8 cellular contexts compared by ENCODE assay signal in the genomic region with DNA sequence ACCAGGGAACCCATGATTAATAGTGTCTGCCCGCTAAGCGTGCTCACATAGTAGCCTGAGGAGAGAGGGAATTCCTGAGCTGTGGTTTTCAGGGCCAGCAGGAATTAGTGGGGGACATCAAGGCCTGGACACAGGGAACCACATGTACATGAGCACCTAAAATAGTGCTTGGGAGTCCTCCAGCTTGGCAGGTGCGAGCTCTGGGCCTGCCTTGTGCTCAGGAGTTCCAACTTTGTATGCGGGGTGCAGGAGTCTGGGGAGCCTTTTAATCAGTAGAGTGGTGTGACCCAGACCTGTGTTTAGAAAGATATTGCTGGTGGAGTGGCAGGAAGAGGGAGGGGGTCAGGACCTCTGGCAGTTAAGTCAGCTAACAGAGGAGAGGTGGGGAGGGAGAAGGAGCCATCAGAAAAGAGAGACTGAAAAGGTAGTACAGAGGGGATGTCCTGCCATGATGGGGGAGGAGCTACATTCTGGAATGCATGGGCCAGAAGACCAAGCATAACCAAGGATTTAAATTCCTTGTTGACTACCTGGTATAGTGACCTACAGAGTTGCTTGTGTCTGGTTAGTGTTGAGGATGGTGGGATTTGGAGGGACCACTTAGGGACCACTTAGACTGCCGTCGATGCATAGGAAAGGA. TPM values are rescaled to one million over a fixed set of nuclear protein-coding genes. Genes with fewer than 3 reads are reported as not detected.
DNase-seq lines count a peak whose midpoint lies in the region; ATAC-seq, FAIRE-seq and TF ChIP-seq lines count a peak whose summit lies in the region.

No MANE protein-coding gene starts in this region.

- no peak for FAIRE-seq in urothelium cell line (lab: Jason Lieb, UNC)

- CTCF ChIA-PET in T-cell (lab: Charles Lee): interaction anchor here in 1 of 2 donors (0.6 kb wide), 1 partner anchor 200 kb away, joined by 7 read pairs; no protein-coding TSS in a partner anchor

- H2BK12ac ChIP-seq in trophoblast cell (ENCODE audit: low read length): no peak overlapping the region

- H2AFZ ChIP-seq in trophoblast cell (ENCODE audit: insufficient read depth, low read length, poor library complexity): no peak overlapping the region

- H2BK120ac ChIP-seq in trophoblast cell (ENCODE audit: insufficient read depth, low read length, poor library complexity): no peak overlapping the region

- no peaks in the 10 kb centered on the region for H3K9me3 Mint-ChIP-seq in T-cell

- peak overlapping the region; percentile 73 for H3K4ac ChIP-seq in trophoblast cell (ENCODE audit: low read depth, low read length)

- H3K4me1 ChIP-seq in DOHH2 (ENCODE audit: control insufficient read depth, low read length) (peaks cover 19% of the 10 kb centered on the region), trophoblast cell (ENCODE audit: control insufficient read depth in 1 of 2, insufficient read depth in 2 of 2, low read length in 2 of 2) (peaks cover 14 to 22% of the 10 kb centered on the region in 2 experiments)

- H3K14ac ChIP-seq in trophoblast cell (ENCODE audit: low read length): peak overlapping the region; percentile 23

- no peaks in the 10 kb centered on the region for H3K36me3 Mint-ChIP-seq in T-cell

- H4K91ac ChIP-seq in trophoblast cell (ENCODE audit: low read depth, low read length): no peak overlapping the region

- H3K23ac ChIP-seq in trophoblast cell (ENCODE audit: low read length): no peak overlapping the region

- no peak overlapping the region for H3K27ac ChIP-seq in DOHH2 (ENCODE audit: low read depth, low read length)
- peak overlapping the region; percentile 60 for H3K27ac ChIP-seq in trophoblast cell (ENCODE audit: low read depth, low read length)

- peak overlapping the region; percentile 76 for H3K4me2 ChIP-seq in DOHH2 (ENCODE audit: low read length)
- peak overlapping the region; percentile 70 for H3K4me2 ChIP-seq in trophoblast cell (ENCODE audit: low read length)

- H3K79me2 ChIP-seq in DOHH2 (ENCODE audit: control insufficient read depth, low read length): peaks cover 52% of the 10 kb centered on the region
- peaks cover 36% of the 10 kb centered on the region for H3K79me2 ChIP-seq in trophoblast cell (ENCODE audit: control insufficient read depth, insufficient read depth, low read length, poor library complexity)

- no peak overlapping the region for H4K8ac ChIP-seq in trophoblast cell (ENCODE audit: low read depth, low read length)

- peak overlapping the region; percentile 91 to 94 for H3K27ac Mint-ChIP-seq in T-cell

- TF ChIP-seq CTCF in DOHH2 (IDR thresholded peaks at IDR 0.05; ENCODE audit: low read depth, low read length, poor library complexity, severe bottlenecking): no peak
- TF ChIP-seq CTCF in fibroblast of mammary gland (conservative IDR thresholded peaks at IDR 0.05; ENCODE audit: control insufficient read depth, insufficient read depth, low read depth, low read length): no peak

- peaks cover 7% of the 10 kb centered on the region for H3F3A ChIP-seq in DOHH2 (ENCODE audit: control insufficient read depth, insufficient read depth)

- ATAC-seq in T-cell (replicated peaks in 1 of 4) (no peak), HG02970 (IDR thresholded peaks at IDR 0.05; ENCODE audit: low FRiP score, unreplicated experiment) (no peak)

- H3K79me1 ChIP-seq in trophoblast cell (ENCODE audit: low read length): peaks cover 35% of the 10 kb centered on the region

- H3K18ac ChIP-seq in trophoblast cell (ENCODE audit: low read length): peak overlapping the region; percentile 18

- H3K27me3 ChIP-seq in DOHH2 (ENCODE audit: control insufficient read depth, low read length): no peaks in the 10 kb centered on the region
- H3K27me3 ChIP-seq in trophoblast cell (ENCODE audit: insufficient read depth, low read length): no peaks in the 10 kb centered on the region

- POLR2A ChIA-PET in T-cell (lab: Charles Lee): interaction anchor here in 1 of 2 donors (1.7 kb wide), 1 partner anchor 63 kb away, joined by 3 read pairs; no protein-coding TSS in a partner anchor

- H3K4me1 Mint-ChIP-seq in T-cell: peaks cover 29 to 36% (median 32%) of the 10 kb centered on the region in 3 donors

- H3K9me3 ChIP-seq in DOHH2 (ENCODE audit: control insufficient read depth, insufficient read depth, low read length) (no peaks in the 10 kb centered on the region), trophoblast cell (ENCODE audit: insufficient read depth, low read depth, low read length) (no peaks in the 10 kb centered on the region)

- H3K4me3 ChIP-seq in DOHH2 (ENCODE audit: low read length) (peak overlapping the region; percentile 100), fibroblast of mammary gland (ENCODE audit: control insufficient read depth, low read depth, low read length) (peak overlapping the region; percentile 68), trophoblast cell (ENCODE audit: low read depth, low read length) (no peak overlapping the region)

- H2BK5ac ChIP-seq in trophoblast cell (ENCODE audit: low read depth, low read length, poor library complexity): peak overlapping the region; percentile 58

- DNase-seq in T-cell (no peak), fibroblast of mammary gland (ENCODE audit: low read depth) (no peak), trophoblast cell (peak in 1 of 2 donors; percentile 45), urothelium cell line (ENCODE audit: low spot score) (no peak)
- no peak for DNase-seq in activated effector memory CD4-positive, alpha-beta T cell treated with Interleukin-2 at 50 U/mL for 16 hours
- DNase-seq in stimulated activated CD4-positive, alpha-beta T cell treated with anti-CD3 and anti-CD28 coated beads, Interleukin-4, amount 100 ng/mL, for 4 hours: no peak

- H3K36me3 ChIP-seq in DOHH2 (ENCODE audit: control insufficient read depth, low read length) (peaks cover 6% of the 10 kb centered on the region), trophoblast cell (ENCODE audit: control insufficient read depth in 1 of 2, insufficient read depth in 2 of 2, low read length in 2 of 2) (peaks cover under 1% of the 10 kb centered on the region in 2 experiments)

- peak overlapping the region; percentile 83 to 86 (median 84) for H3K4me3 Mint-ChIP-seq in T-cell

- WGBS in trophoblast cell (ENCODE audit: extremely low coverage, insufficient coverage, insufficient read length): no CpG with 5 or more reads among the region's 6 CpGs

- no peaks in the 10 kb centered on the region for H3K27me3 Mint-ChIP-seq in T-cell

- H2AK5ac ChIP-seq in trophoblast cell (ENCODE audit: low read length): no peak overlapping the region

- H3K9me2 ChIP-seq in DOHH2 (replicated peaks; ENCODE audit: control insufficient read depth, low read length): no peaks in the 10 kb centered on the region

- H3K9ac ChIP-seq in trophoblast cell (ENCODE audit: low read length): no peak overlapping the region

- H4K20me1 ChIP-seq in DOHH2 (ENCODE audit: control insufficient read depth, insufficient read depth, low read depth, low read length): no peaks in the 10 kb centered on the region

- no peak overlapping the region for H4K12ac ChIP-seq in trophoblast cell (ENCODE audit: low read depth, low read length)

RNA-seq across cellular contexts. Expression of a gene that starts 1.9 kb away (rescaled TPM):
- total RNA-seq in T-cell: 10 to 100 TPM; 16.5 to 19.4 (median 18.1) TPM
- 255 and 272 TPM in 2 replicates for polyA plus RNA-seq in trophoblast cell (2013)

RNA-seq across cellular contexts. Expression of a gene that starts 42.9 kb away (rescaled TPM):
- 10 to 100 TPM; 17.5 to 26.1 (median 24.1) TPM for total RNA-seq in T-cell
- polyA plus RNA-seq in trophoblast cell (2013): 11.3 and 12.5 TPM in 2 replicates

RNA-seq across cellular contexts. Expression of a gene that starts 49.7 kb away (rescaled TPM):
- total RNA-seq in T-cell: 10 to 100 TPM in 4 of 5 donors, 1 to 10 TPM in 1; 9.6 to 14.1 (median 11.1) TPM
- 8.2 and 8.8 TPM in 2 replicates for polyA plus RNA-seq in trophoblast cell (2013)

RNA-seq across cellular contexts. Expression of a gene that starts 59.8 kb away (rescaled TPM):
- 10 to 100 TPM; 22.8 to 38.2 (median 34.3) TPM for total RNA-seq in T-cell
- polyA plus RNA-seq in trophoblast cell (2013): 6.3 and 6.5 TPM in 2 replicates
